Comparison of ENCODE assay signal across 8 cellular contexts in genomic region chr6:6131492-6132109, GRCh38.
DNase-seq lines count a peak whose midpoint lies in the region; ATAC-seq and TF ChIP-seq lines count a peak whose summit lies in the region.

No MANE protein-coding gene starts in this region.

- no peak overlapping the region for H3K27ac ChIP-seq in C4-2B

- DNase-seq in RPMI7951 (ENCODE audit: low read depth) (peak; percentile 16), iPS-NIHi11 (ENCODE audit: low spot score) (peak; percentile 73), cortex of kidney (lab: John Stamatoyannopoulos, UW) (no peak), DMS153 treated with DMSO at 0.1 percent for 48 hours (lab: John Stamatoyannopoulos, UW; ENCODE audit: unreplicated experiment) (no peak), activated T-cell treated with anti-CD3 and anti-CD28 coated beads for 4 hours (no peak)

- ATAC-seq in HG02678 (IDR thresholded peaks at IDR 0.05; ENCODE audit: unreplicated experiment) = no peak

- TF ChIP-seq CTCF in C4-2B (conservative IDR thresholded peaks at IDR 0.05) (peak; percentile 85), GM12874 (IDR thresholded peaks at IDR 0.05; ENCODE audit: insufficient read depth, low read depth, low read length) (peak; percentile 56; the same call in 1 of the 2 replicates)

Comparison
In these comparisons a context has a peak if more than half of its experiments do, and no peak if none do; other contexts are left out.
1. DNase-seq: peak in RPMI7951 (single experiment) and iPS-NIHi11 (single experiment); none in cortex of kidney (single experiment), DMS153 treated with DMSO at 0.1 percent for 48 hours (single experiment) and activated T-cell treated with anti-CD3 and anti-CD28 coated beads for 4 hours (single experiment).